ENCODE assay signal across 1 cellular context in the genomic region with DNA sequence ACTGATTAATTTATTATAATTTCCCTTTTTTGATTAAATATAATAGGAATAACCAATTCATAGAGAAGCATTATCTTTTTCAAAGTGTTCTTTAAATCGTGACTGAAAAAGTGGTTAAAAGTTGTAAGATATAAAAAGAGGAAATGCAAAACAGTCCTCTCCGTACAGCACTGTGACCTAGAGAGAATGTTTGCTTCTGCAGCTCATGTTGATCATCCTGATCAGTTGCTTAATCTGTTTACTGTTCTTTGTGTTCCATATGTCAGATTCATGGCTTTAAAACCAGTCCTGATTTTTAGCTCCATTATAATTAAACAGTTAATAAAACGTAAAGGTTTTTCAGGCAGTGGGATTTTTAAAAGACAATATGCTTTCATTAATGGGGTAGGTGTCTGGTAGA.
TF ChIP-seq lines count a peak whose summit lies in the region.

No MANE protein-coding gene starts in this region.

TF ChIP-seq in K562, 482 proteins besides CTCF, POLR2A, EP300 and RAD21:
- TF ChIP-seq L3MBTL2 (IDR thresholded peaks at IDR 0.05) (no peak), PYGO2 (tag; IDR thresholded peaks at IDR 0.05) (no peak), HDGF (IDR thresholded peaks at IDR 0.05) (no peak), ZFP30 (CRISPR knock-in tag; IDR thresholded peaks at IDR 0.05; ENCODE audit: borderline replicate concordance) (no peak), SPI1 (IDR thresholded peaks at IDR 0.05; ENCODE audit: borderline replicate concordance, low read depth, low read length) (peak; percentile 82)
- TF ChIP-seq, protein P1, sequence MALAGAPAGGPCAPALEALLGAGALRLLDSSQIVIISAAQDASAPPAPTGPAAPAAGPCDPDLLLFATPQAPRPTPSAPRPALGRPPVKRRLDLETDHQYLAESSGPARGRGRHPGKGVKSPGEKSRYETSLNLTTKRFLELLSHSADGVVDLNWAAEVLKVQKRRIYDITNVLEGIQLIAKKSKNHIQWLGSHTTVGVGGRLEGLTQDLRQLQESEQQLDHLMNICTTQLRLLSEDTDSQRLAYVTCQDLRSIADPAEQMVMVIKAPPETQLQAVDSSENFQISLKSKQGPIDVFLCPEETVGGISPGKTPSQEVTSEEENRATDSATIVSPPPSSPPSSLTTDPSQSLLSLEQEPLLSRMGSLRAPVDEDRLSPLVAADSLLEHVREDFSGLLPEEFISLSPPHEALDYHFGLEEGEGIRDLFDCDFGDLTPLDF (CRISPR knock-in tag; IDR thresholded peaks at IDR 0.05): no peak
